ENCODE assay signal across 19 cellular contexts in the genomic region with DNA sequence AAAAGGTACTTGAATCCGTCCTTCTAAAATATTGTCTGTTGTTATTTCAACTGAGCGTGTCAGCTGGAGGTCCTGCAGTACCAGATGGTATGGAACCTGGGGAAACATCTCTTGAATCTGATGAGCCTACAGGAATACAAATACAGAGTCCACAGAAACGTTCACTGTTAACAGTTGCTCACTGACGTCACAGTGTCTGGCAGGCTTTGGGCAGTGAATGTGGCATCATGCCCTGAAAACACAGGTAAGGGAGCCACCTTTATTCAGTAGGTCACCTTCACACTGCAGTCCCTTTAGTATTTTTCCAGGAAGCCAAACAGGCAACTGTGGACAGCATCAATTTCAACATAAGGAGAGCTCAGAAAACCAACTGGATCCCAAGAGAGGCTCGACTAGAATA.
"Had no signal": no experiment of that assay in that cellular context is flagged by ENCODE, and none has a peak within 500 bp of the region (broad histone marks: within the 10 kb centered on the region; RNA-seq: fewer than 3 reads in every experiment).

No MANE protein-coding gene starts in this region.

- H3K9me3 ChIP-seq: gastrocnemius medialis, heart left ventricle, ovary, sigmoid colon, upper lobe of right lung had no signal

- H3K9me3 Mint-ChIP-seq: activated naive CD8-positive, alpha-beta T cell treated with anti-CD3 and anti-CD28 coated beads, Interleukin-2, amount 50 U/mL, for 24 hours; central memory CD8-positive, alpha-beta T cell; naive thymus-derived CD4-positive, alpha-beta T cell; stimulated activated naive B cell treated with anti-CD40 and anti-IgM and Interleukin-4, amounts not matched to agents 10 μg/mL and 1 μg/mL and 100 μg/mL, for 72 hours had no signal

- H3K27ac ChIP-seq: brain microvascular endothelial cell, gastrocnemius medialis, heart left ventricle, ovary, upper lobe of right lung had no signal

- H3K4me3 Mint-ChIP-seq: activated CD8-positive, alpha-beta memory T cell treated with anti-CD3 and anti-CD28 coated beads, Interleukin-2, amount 10 ng/mL, durations not matched to agents 7 days and 5 days; activated naive CD8-positive, alpha-beta T cell treated with anti-CD3 and anti-CD28 coated beads, Interleukin-2, amount 50 U/mL, for 24 hours; central memory CD8-positive, alpha-beta T cell; naive thymus-derived CD4-positive, alpha-beta T cell; stimulated activated naive B cell treated with anti-CD40 and anti-IgM and Interleukin-4, amounts not matched to agents 10 μg/mL and 1 μg/mL and 100 μg/mL, for 72 hours had no signal

- H3K36me3 ChIP-seq: ovary had no signal

- DNase-seq: activated CD4-positive, alpha-beta T cell treated with anti-CD3 and anti-CD28 coated beads, Interleukin-2, amount 50 U/mL, for 48 hours; activated CD8-positive, alpha-beta memory T cell treated with anti-CD3 and anti-CD28 coated beads, Interleukin-2, amount 10 ng/mL, durations not matched to agents 7 days and 5 days; activated naive CD4-positive, alpha-beta T cell treated with Interleukin-2 at 50 U/mL for 16 hours; activated naive CD8-positive, alpha-beta T cell treated with anti-CD3 and anti-CD28 coated beads, Interleukin-2, amount 50 U/mL, for 24 hours; anterior cingulate cortex; brain microvascular endothelial cell; cortex of kidney; erythroblast; gastrocnemius medialis; heart left ventricle; mesenchymal stem cell; naive thymus-derived CD4-positive, alpha-beta T cell; ovary; sigmoid colon; stimulated activated CD4-positive, alpha-beta T cell treated with anti-CD3 and anti-CD28 coated beads, Interleukin-4, amount 100 ng/mL, for 24 hours; stimulated activated naive B cell treated with anti-CD40 and anti-IgM and Interleukin-4, amounts not matched to agents 10 μg/mL and 1 μg/mL and 100 μg/mL, for 72 hours; upper lobe of right lung had no signal

- H3K27ac Mint-ChIP-seq: activated CD8-positive, alpha-beta memory T cell treated with anti-CD3 and anti-CD28 coated beads, Interleukin-2, amount 10 ng/mL, durations not matched to agents 7 days and 5 days; activated naive CD8-positive, alpha-beta T cell treated with anti-CD3 and anti-CD28 coated beads, Interleukin-2, amount 50 U/mL, for 24 hours; naive thymus-derived CD4-positive, alpha-beta T cell; stimulated activated naive B cell treated with anti-CD40 and anti-IgM and Interleukin-4, amounts not matched to agents 10 μg/mL and 1 μg/mL and 100 μg/mL, for 72 hours had no signal

- FAIRE-seq: endometrium had no signal

- ATAC-seq: activated CD8-positive, alpha-beta memory T cell treated with anti-CD3 and anti-CD28 coated beads, Interleukin-2, amount 10 ng/mL, durations not matched to agents 7 days and 5 days; activated naive CD8-positive, alpha-beta T cell treated with anti-CD3 and anti-CD28 coated beads, Interleukin-2, amount 50 U/mL, for 24 hours; gastrocnemius medialis; heart left ventricle; naive thymus-derived CD4-positive, alpha-beta T cell; stimulated activated naive B cell treated with anti-CD40 and anti-IgM and Interleukin-4, amounts not matched to agents 10 μg/mL and 1 μg/mL and 100 μg/mL, for 72 hours; upper lobe of right lung had no signal

- H3K4me3 ChIP-seq: gastrocnemius medialis, heart left ventricle, ovary, sigmoid colon, upper lobe of right lung had no signal
